Comparison of ENCODE assay signal across 8 cellular contexts in genomic region chr9:129607026-129607397, GRCh38. TPM values are rescaled to one million over a fixed set of nuclear protein-coding genes. Genes with fewer than 3 reads are reported as not detected.
DNase-seq lines count a peak whose midpoint lies in the region; FAIRE-seq and TF ChIP-seq lines count a peak whose summit lies in the region.

No MANE protein-coding gene starts in this region.

- no peak overlapping the region for H3K9ac ChIP-seq in mesenchymal stem cell (ENCODE audit: low read length)

- no peak overlapping the region for H3K4me3 Mint-ChIP-seq in activated CD4-positive, alpha-beta memory T cell treated with anti-CD3 and anti-CD28 coated beads, Interleukin-2, amount 10 ng/mL, durations not matched to agents 7 days and 5 days
- H3K4me3 Mint-ChIP-seq in activated CD4-positive, alpha-beta memory T cell treated with anti-CD3 and anti-CD28 coated beads for 36 hours: no peak overlapping the region

- no peaks in the 10 kb centered on the region for H3K9me3 Mint-ChIP-seq in activated CD4-positive, alpha-beta memory T cell treated with anti-CD3 and anti-CD28 coated beads, Interleukin-2, amount 10 ng/mL, durations not matched to agents 7 days and 5 days
- no peaks in the 10 kb centered on the region for H3K9me3 Mint-ChIP-seq in activated CD4-positive, alpha-beta memory T cell treated with anti-CD3 and anti-CD28 coated beads for 36 hours

- CTCF ChIA-PET in activated CD4-positive, alpha-beta memory T cell treated with anti-CD3 and anti-CD28 coated beads, Interleukin-2, amount 10 ng/mL, durations not matched to agents 7 days and 5 days (lab: Charles Lee): interaction anchor here (1.6 to 2.7 kb wide), 4 partner anchors 18 to 475 kb away, joined by 6 to 9 read pairs (median 7); no protein-coding TSS in a partner anchor
- CTCF ChIA-PET in activated CD4-positive, alpha-beta memory T cell treated with anti-CD3 and anti-CD28 coated beads for 36 hours (lab: Charles Lee): interaction anchor here (0.6 to 2.6 kb wide), 7 partner anchors 9 to 477 kb away, joined by 3 to 16 read pairs (median 4); no protein-coding TSS in a partner anchor

- H3K4me2 ChIP-seq in mesenchymal stem cell (ENCODE audit: low read length, poor library complexity, severe bottlenecking): no peak overlapping the region

- DNase-seq in activated CD4-positive, alpha-beta memory T cell treated with anti-CD3 and anti-CD28 coated beads, Interleukin-2, amount 10 ng/mL, durations not matched to agents 7 days and 5 days: no peak
- no peak for DNase-seq in activated CD4-positive, alpha-beta memory T cell treated with anti-CD3 and anti-CD28 coated beads for 36 hours
- no peak for DNase-seq in ascending aorta (ENCODE audit: low spot score in 2 of 2)
- no peak for DNase-seq in mesenchymal stem cell
- no peak for DNase-seq in AG08395 (ENCODE audit: low spot score)
- DNase-seq in RCC 7860 (ENCODE audit: low spot score): no peak
- no peak for DNase-seq in mesenteric fat pad (ENCODE audit: low spot score)

- TF ChIP-seq CTCF in ascending aorta (IDR thresholded peaks at IDR 0.05): no peak

- peak overlapping the region; percentile 59 for H4K8ac ChIP-seq in mesenchymal stem cell (ENCODE audit: low read length)

- H3K4me3 ChIP-seq in ascending aorta (no peak overlapping the region), mesenchymal stem cell (ENCODE audit: insufficient read depth in 1 of 2, low read depth in 1 of 2, low read length in 2 of 2) (no peak overlapping the region), thymus (ENCODE audit: low read length) (no peak overlapping the region)

- POLR2A ChIA-PET in activated CD4-positive, alpha-beta memory T cell treated with anti-CD3 and anti-CD28 coated beads, Interleukin-2, amount 10 ng/mL, durations not matched to agents 7 days and 5 days (lab: Charles Lee): interaction anchor here (1.4 to 2.5 kb wide), 5 partner anchors 11 to 472 kb away, joined by 4 to 11 read pairs (median 5); no protein-coding TSS in a partner anchor
- POLR2A ChIA-PET in activated CD4-positive, alpha-beta memory T cell treated with anti-CD3 and anti-CD28 coated beads for 36 hours (lab: Charles Lee): no interaction called here

- H3K36me3 Mint-ChIP-seq in activated CD4-positive, alpha-beta memory T cell treated with anti-CD3 and anti-CD28 coated beads, Interleukin-2, amount 10 ng/mL, durations not matched to agents 7 days and 5 days (ENCODE audit: low read depth): no peaks in the 10 kb centered on the region
- no peaks in the 10 kb centered on the region for H3K36me3 Mint-ChIP-seq in activated CD4-positive, alpha-beta memory T cell treated with anti-CD3 and anti-CD28 coated beads for 36 hours

- no peak overlapping the region for H3K14ac ChIP-seq in mesenchymal stem cell (ENCODE audit: low read length in 2 of 2)

- H3K4me1 Mint-ChIP-seq in activated CD4-positive, alpha-beta memory T cell treated with anti-CD3 and anti-CD28 coated beads, Interleukin-2, amount 10 ng/mL, durations not matched to agents 7 days and 5 days: peaks cover 62% of the 10 kb centered on the region
- H3K4me1 Mint-ChIP-seq in activated CD4-positive, alpha-beta memory T cell treated with anti-CD3 and anti-CD28 coated beads for 36 hours (ENCODE audit: low read depth): peaks cover 42% of the 10 kb centered on the region

- H2BK12ac ChIP-seq in mesenchymal stem cell (ENCODE audit: low read length in 2 of 2): peak overlapping the region; percentile 85 to 88

- no peak overlapping the region for H2BK15ac ChIP-seq in mesenchymal stem cell (ENCODE audit: low read depth, poor library complexity, severe bottlenecking)

- peak overlapping the region; percentile 76 for H2BK120ac ChIP-seq in mesenchymal stem cell (ENCODE audit: low read depth, low read length)

- H3K27ac Mint-ChIP-seq in activated CD4-positive, alpha-beta memory T cell treated with anti-CD3 and anti-CD28 coated beads, Interleukin-2, amount 10 ng/mL, durations not matched to agents 7 days and 5 days: peak overlapping the region; percentile 45
- H3K27ac Mint-ChIP-seq in activated CD4-positive, alpha-beta memory T cell treated with anti-CD3 and anti-CD28 coated beads for 36 hours: no peak overlapping the region

- H3K27ac ChIP-seq in ascending aorta (peak overlapping the region; percentile 91 to 92), mesenchymal stem cell (ENCODE audit: low read length, poor library complexity, severe bottlenecking) (no peak overlapping the region), thymus (ENCODE audit: low read depth) (peak overlapping the region; percentile 66)

- peak overlapping the region; percentile 93 for H4K91ac ChIP-seq in mesenchymal stem cell (ENCODE audit: low read length)

- no peaks in the 10 kb centered on the region for H3K79me1 ChIP-seq in mesenchymal stem cell (replicated peaks; ENCODE audit: low read length, poor library complexity, severe bottlenecking)

- H2AFZ ChIP-seq in mesenchymal stem cell (ENCODE audit: low read depth, low read length): no peak overlapping the region

- intact Hi-C loops in activated CD4-positive, alpha-beta memory T cell treated with anti-CD3 and anti-CD28 coated beads for 36 hours (cut with micrococcal nuclease): loop anchor here (5.0 to 10.0 kb wide), 2 partner anchors 110 to 222 kb away; no protein-coding TSS in a partner anchor
- intact Hi-C loops in ascending aorta (cut with DNase I): loop anchor here (1.0 to 5.0 kb wide), 5 partner anchors 38 to 290 kb away; no protein-coding TSS in a partner anchor

- H2AK5ac ChIP-seq in mesenchymal stem cell (ENCODE audit: low read length, severe bottlenecking): peak overlapping the region; percentile 51

- H3K18ac ChIP-seq in mesenchymal stem cell (ENCODE audit: low read depth in 1 of 2, low read length in 2 of 2): peak overlapping the region; percentile 86 to 87

- H3K23ac ChIP-seq in mesenchymal stem cell (ENCODE audit: low read length in 2 of 2): no peak overlapping the region

- 95% methylated on average over 6 of the region's 6 CpGs for WGBS in mesenchymal stem cell
- WGBS in thymus: 67% methylated on average over 6 of the region's 6 CpGs

- H3K36me3 ChIP-seq in ascending aorta (no peaks in the 10 kb centered on the region), mesenchymal stem cell (ENCODE audit: control insufficient read depth in 1 of 2, insufficient read depth in 2 of 2, low read depth in 1 of 2, low read length in 2 of 2) (no peaks in the 10 kb centered on the region), thymus (ENCODE audit: control insufficient read depth, insufficient read depth) (no peaks in the 10 kb centered on the region)

- H3K4me1 ChIP-seq in ascending aorta: peaks cover 5 to 36% of the 10 kb centered on the region in 2 donors
- H3K4me1 ChIP-seq in mesenchymal stem cell (ENCODE audit: control insufficient read depth, insufficient read depth, low read depth, low read length): peaks cover 41% of the 10 kb centered on the region
- peaks cover 4% of the 10 kb centered on the region for H3K4me1 ChIP-seq in thymus (ENCODE audit: control insufficient read depth, insufficient read depth, low read length)

- H3K4ac ChIP-seq in mesenchymal stem cell (ENCODE audit: low read depth in 1 of 2, low read length in 2 of 2): peak overlapping the region; percentile 27 to 73

- FAIRE-seq in RCC 7860 (lab: Jason Lieb, UNC): no peak

- H2BK5ac ChIP-seq in mesenchymal stem cell (ENCODE audit: low read depth, low read length, poor library complexity, severe bottlenecking): no peak overlapping the region

- H3K27me3 ChIP-seq in ascending aorta: no peaks in the 10 kb centered on the region
- no peaks in the 10 kb centered on the region for H3K27me3 ChIP-seq in mesenchymal stem cell (ENCODE audit: control insufficient read depth in 1 of 2, insufficient read depth in 1 of 2, low read length in 2 of 2)
- H3K27me3 ChIP-seq in thymus (ENCODE audit: control insufficient read depth, insufficient read depth): no peaks in the 10 kb centered on the region

- no peaks in the 10 kb centered on the region for H3K27me3 Mint-ChIP-seq in activated CD4-positive, alpha-beta memory T cell treated with anti-CD3 and anti-CD28 coated beads, Interleukin-2, amount 10 ng/mL, durations not matched to agents 7 days and 5 days
- H3K27me3 Mint-ChIP-seq in activated CD4-positive, alpha-beta memory T cell treated with anti-CD3 and anti-CD28 coated beads for 36 hours: no peaks in the 10 kb centered on the region

- no peaks in the 10 kb centered on the region for H3K9me3 ChIP-seq in ascending aorta
- H3K9me3 ChIP-seq in mesenchymal stem cell (ENCODE audit: control insufficient read depth, low read length): no peaks in the 10 kb centered on the region
- no peaks in the 10 kb centered on the region for H3K9me3 ChIP-seq in thymus (ENCODE audit: control insufficient read depth)

RNA-seq across cellular contexts. Expression of gene C9orf50, which starts 13.9 kb away (rescaled TPM):
- total RNA-seq in activated CD4-positive, alpha-beta memory T cell treated with anti-CD3 and anti-CD28 coated beads, Interleukin-2, amount 10 ng/mL, durations not matched to agents 7 days and 5 days: not detected
- not detected for total RNA-seq in activated CD4-positive, alpha-beta memory T cell treated with anti-CD3 and anti-CD28 coated beads for 36 hours
- total RNA-seq in ascending aorta: not detected
- polyA plus RNA-seq in mesenchymal stem cell (2013, experiment 1 of 2): 0.03 TPM
- polyA plus RNA-seq in mesenchymal stem cell (2013, experiment 2 of 2): 0.04 TPM
- 0.23 TPM for polyA plus RNA-seq in thymus
- total RNA-seq in mesenteric fat pad: not detected

RNA-seq across cellular contexts. Expression of gene NTMT1, which starts 19.0 kb away (rescaled TPM):
- total RNA-seq in activated CD4-positive, alpha-beta memory T cell treated with anti-CD3 and anti-CD28 coated beads, Interleukin-2, amount 10 ng/mL, durations not matched to agents 7 days and 5 days: 10 to 100 TPM; 34.2 to 38.7 TPM
- total RNA-seq in activated CD4-positive, alpha-beta memory T cell treated with anti-CD3 and anti-CD28 coated beads for 36 hours: 10 to 100 TPM; 59.9 to 64.6 TPM
- total RNA-seq in ascending aorta: 6.9 TPM
- polyA plus RNA-seq in mesenchymal stem cell (2013, experiment 1 of 2): 38.5 TPM
- polyA plus RNA-seq in mesenchymal stem cell (2013, experiment 2 of 2): 39.6 TPM
- 33.2 TPM for polyA plus RNA-seq in thymus
- 24.6 TPM for total RNA-seq in mesenteric fat pad

RNA-seq across cellular contexts. Expression of gene ASB6, which starts 34.9 kb away (rescaled TPM):
- 10 to 100 TPM; 22.5 to 23.4 TPM for total RNA-seq in activated CD4-positive, alpha-beta memory T cell treated with anti-CD3 and anti-CD28 coated beads, Interleukin-2, amount 10 ng/mL, durations not matched to agents 7 days and 5 days
- total RNA-seq in activated CD4-positive, alpha-beta memory T cell treated with anti-CD3 and anti-CD28 coated beads for 36 hours: 10 to 100 TPM; 14.1 to 15.7 TPM
- total RNA-seq in ascending aorta (29.7 TPM), mesenteric fat pad (14.6 TPM)
- polyA plus RNA-seq in mesenchymal stem cell (2013, experiment 1 of 2): 11.6 TPM
- 11.6 TPM for polyA plus RNA-seq in mesenchymal stem cell (2013, experiment 2 of 2)
- 20.5 TPM for polyA plus RNA-seq in thymus

RNA-seq across cellular contexts. Expression of gene PRRX2, which starts 58.4 kb away (rescaled TPM):
- total RNA-seq in activated CD4-positive, alpha-beta memory T cell treated with anti-CD3 and anti-CD28 coated beads, Interleukin-2, amount 10 ng/mL, durations not matched to agents 7 days and 5 days: not detected
- under 1 TPM; 0.58 to 0.86 TPM for total RNA-seq in activated CD4-positive, alpha-beta memory T cell treated with anti-CD3 and anti-CD28 coated beads for 36 hours
- total RNA-seq in ascending aorta (112 TPM), mesenteric fat pad (8.5 TPM)
- polyA plus RNA-seq in mesenchymal stem cell (2013, experiment 1 of 2): 19.5 TPM
- polyA plus RNA-seq in mesenchymal stem cell (2013, experiment 2 of 2): 20.1 TPM
- 3.8 TPM for polyA plus RNA-seq in thymus
